Comparison of ENCODE assay signal across 9 cellular contexts in genomic region chr11:111635706-111636045, GRCh38. TPM values are rescaled to one million over a fixed set of nuclear protein-coding genes. Genes with fewer than 3 reads are reported as not detected.
DNase-seq lines count a peak whose midpoint lies in the region; ATAC-seq, FAIRE-seq and TF ChIP-seq lines count a peak whose summit lies in the region.
"Had no signal": no experiment of that assay in that cellular context is flagged by ENCODE, and none has a peak within 500 bp of the region (broad histone marks: within the 10 kb centered on the region; RNA-seq: fewer than 3 reads in every experiment).

No MANE protein-coding gene starts in this region.

- H3K4me3 ChIP-seq in effector memory CD4-positive, alpha-beta T cell (ENCODE audit: insufficient read depth, low read depth, low read length, poor library complexity, severe bottlenecking) = no peak overlapping the region

- no peaks in the 10 kb centered on the region for H3K27me3 ChIP-seq in effector memory CD4-positive, alpha-beta T cell (replicated peaks; ENCODE audit: control insufficient read depth, insufficient read depth, low read length, poor library complexity, severe bottlenecking)

- DNase-seq in GM12891 (ENCODE audit: insufficient read length, low spot score) = no peak
- DNase-seq in SK-N-DZ (ENCODE audit: low spot score) = peak; percentile 3
- DNase-seq in Right ventricle myocardium superior = peak; percentile 58
- DNase-seq in sciatic nerve (ENCODE audit: low spot score) = no peak
- no peak for DNase-seq in T-helper 9 cell
- no peak for DNase-seq in effector memory CD4-positive, alpha-beta T cell
- DNase-seq: activated gamma-delta T cell had no signal

- peak; percentile 95 for ATAC-seq in Right ventricle myocardium superior (ENCODE audit: poor library complexity)
- ATAC-seq in sciatic nerve = peak; percentile 93
- ATAC-seq in HG03521 (IDR thresholded peaks at IDR 0.05; ENCODE audit: unreplicated experiment) = no peak
- no peak for ATAC-seq in GM21723 (IDR thresholded peaks at IDR 0.05; ENCODE audit: unreplicated experiment)

- no peaks in the 10 kb centered on the region for H3K36me3 ChIP-seq in effector memory CD4-positive, alpha-beta T cell (ENCODE audit: control insufficient read depth, insufficient read depth, low read length)

- FAIRE-seq in GM12891 (lab: Jason Lieb, UNC) = peak; percentile 23

- no peaks in the 10 kb centered on the region for H3K9me3 ChIP-seq in effector memory CD4-positive, alpha-beta T cell (ENCODE audit: control insufficient read depth, low read length)

- H3K4me1 ChIP-seq in effector memory CD4-positive, alpha-beta T cell (ENCODE audit: control insufficient read depth, insufficient read depth, low read length, poor library complexity, severe bottlenecking) = no peaks in the 10 kb centered on the region

- TF ChIP-seq POLR2A in GM12891 (IDR thresholded peaks at IDR 0.05; ENCODE audit: low read depth, low read length) = no peak

- intact Hi-C loops in Right ventricle myocardium superior (cut with DNase I) = no loop called here
- intact Hi-C loops in sciatic nerve (cut with DNase I) = no loop called here

- no peak overlapping the region for H3K27ac ChIP-seq in effector memory CD4-positive, alpha-beta T cell (ENCODE audit: insufficient read depth, low read length, poor library complexity, severe bottlenecking)

TF ChIP-seq in GM12891, 5 proteins besides CTCF, POLR2A, EP300 and RAD21:
- TF ChIP-seq PAX5 (IDR thresholded peaks at IDR 0.05; ENCODE audit: insufficient read depth, low read length, severe bottlenecking) = no peak
- no peak for TF ChIP-seq SPI1 (IDR thresholded peaks at IDR 0.05; ENCODE audit: low read depth, low read length)
- TF ChIP-seq POU2F2 (IDR thresholded peaks at IDR 0.05; ENCODE audit: low read depth, low read length) = no peak
- no peak for TF ChIP-seq POLR2AphosphoS5 (IDR thresholded peaks at IDR 0.05; ENCODE audit: low read depth, low read length)
- no peak for TF ChIP-seq TAF1 (IDR thresholded peaks at IDR 0.05; ENCODE audit: low read depth, low read length)

RNA-seq across cellular contexts. Expression of gene SIK2, which starts 33.4 kb away (rescaled TPM):
- 3.7 TPM for polyA plus RNA-seq in GM12891 (2012; ENCODE audit: low read depth, missing spikeins)
- polyA plus RNA-seq in SK-N-DZ (2014; cell fraction: cytosol; rRNA removed) = 3.7 and 4.0 TPM in 2 replicates
- 2.9 and 4.4 TPM in 2 replicates for polyA plus RNA-seq in SK-N-DZ (2014; cell fraction: nucleus; rRNA removed)
- total RNA-seq in Right ventricle myocardium superior (15.1 TPM), sciatic nerve (28.3 TPM)

Comparison
In these comparisons a context has a peak if more than half of its experiments do, and no peak if none do; other contexts are left out.
1. DNase-seq: peak in SK-N-DZ (single experiment) and Right ventricle myocardium superior (single experiment); none in GM12891 (single experiment), sciatic nerve (single experiment), T-helper 9 cell (single experiment) and effector memory CD4-positive, alpha-beta T cell (0 of 3).
2. ATAC-seq: peak in Right ventricle myocardium superior (single experiment) and sciatic nerve (single experiment); none in HG03521 (single experiment) and GM21723 (single experiment).